In genomic region chr1:227947678-227948492, GRCh38 we compare ENCODE assay signal across 8 cellular contexts. TPM values are rescaled to one million over a fixed set of nuclear protein-coding genes. Genes with fewer than 3 reads are reported as not detected.
DNase-seq lines count a peak whose midpoint lies in the region; ATAC-seq and TF ChIP-seq lines count a peak whose summit lies in the region.

A gene with protein sequence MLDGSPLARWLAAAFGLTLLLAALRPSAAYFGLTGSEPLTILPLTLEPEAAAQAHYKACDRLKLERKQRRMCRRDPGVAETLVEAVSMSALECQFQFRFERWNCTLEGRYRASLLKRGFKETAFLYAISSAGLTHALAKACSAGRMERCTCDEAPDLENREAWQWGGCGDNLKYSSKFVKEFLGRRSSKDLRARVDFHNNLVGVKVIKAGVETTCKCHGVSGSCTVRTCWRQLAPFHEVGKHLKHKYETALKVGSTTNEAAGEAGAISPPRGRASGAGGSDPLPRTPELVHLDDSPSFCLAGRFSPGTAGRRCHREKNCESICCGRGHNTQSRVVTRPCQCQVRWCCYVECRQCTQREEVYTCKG (minus strand): TSS chr1:227947932. CDS start chr1:227947887, 45 bp downstream.

- H3K27ac ChIP-seq in HUES64 (ENCODE audit: low read depth, low read length), result no peak within 1 kb of the TSS

- under 1% methylated on average over 119 of the region's 119 CpGs for WGBS in HUES64

- no peak within 1 kb of the TSS for H3K27ac Mint-ChIP-seq in T-helper 2 cell treated with Interferon-gamma antibody and Interleukin-4, amounts not matched to agents 5 μg/mL and 100 μg/mL, for 36 hours

- H3K4me3 Mint-ChIP-seq in T-helper 2 cell treated with Interferon-gamma antibody and Interleukin-4, amounts not matched to agents 5 μg/mL and 100 μg/mL, for 36 hours, result peak within 1 kb of the TSS; percentile 66

- TF ChIP-seq CTCF in epithelial cell of proximal tubule (conservative IDR thresholded peaks at IDR 0.05; ENCODE audit: low read depth, low read length), result no peak

- peaks cover 5% of the 10 kb centered on the region for H3K4me1 Mint-ChIP-seq in T-helper 2 cell treated with Interferon-gamma antibody and Interleukin-4, amounts not matched to agents 5 μg/mL and 100 μg/mL, for 36 hours (ENCODE audit: low read depth)

- H3K4me1 ChIP-seq in HUES64 (ENCODE audit: insufficient read depth, low read length) (peaks cover 3% of the 10 kb centered on the region; the same call in 1 of the 2 replicates), mucosa of stomach (ENCODE audit: control insufficient read depth, insufficient read depth, low read length) (peaks cover 25% of the 10 kb centered on the region)

- no peak for ATAC-seq in HG02973 (IDR thresholded peaks at IDR 0.05; ENCODE audit: unreplicated experiment)

- H3K27me3 ChIP-seq in HUES64 (ENCODE audit: insufficient read depth, low read length) (peaks cover 31% of the 10 kb centered on the region), mucosa of stomach (ENCODE audit: control insufficient read depth, insufficient read depth, low read length) (peaks cover 29% of the 10 kb centered on the region)

- no peaks in the 10 kb centered on the region for H3K9me3 Mint-ChIP-seq in T-helper 2 cell treated with Interferon-gamma antibody and Interleukin-4, amounts not matched to agents 5 μg/mL and 100 μg/mL, for 36 hours

- H3K27me3 Mint-ChIP-seq in T-helper 2 cell treated with Interferon-gamma antibody and Interleukin-4, amounts not matched to agents 5 μg/mL and 100 μg/mL, for 36 hours (ENCODE audit: low read depth), result peaks cover 32% of the 10 kb centered on the region

- peak; percentile 73 to 80 for DNase-seq in NCI-H2081 (lab: John Stamatoyannopoulos, UW)
- no peak for DNase-seq in NCI-H2081 treated with DMSO at 0.1 percent for 48 hours (lab: John Stamatoyannopoulos, UW)
- no peak for DNase-seq in T-helper 2 cell treated with Interferon-gamma antibody and Interleukin-4, amounts not matched to agents 5 μg/mL and 100 μg/mL, for 36 hours (ENCODE audit: low spot score)
- no peak for DNase-seq in epithelial cell of proximal tubule (ENCODE audit: low read depth)
- no peak for DNase-seq in NCI-H524 treated with DMSO at 0.1 percent for 48 hours (lab: John Stamatoyannopoulos, UW)

- H3K9me3 ChIP-seq in HUES64 (ENCODE audit: insufficient read depth, low read depth, low read length) (no peaks in the 10 kb centered on the region), mucosa of stomach (ENCODE audit: control insufficient read depth, low read length) (no peaks in the 10 kb centered on the region)

- H3K36me3 Mint-ChIP-seq in T-helper 2 cell treated with Interferon-gamma antibody and Interleukin-4, amounts not matched to agents 5 μg/mL and 100 μg/mL, for 36 hours (ENCODE audit: low read depth), result no peaks in the 10 kb centered on the region

- H3K9ac ChIP-seq in HUES64 (ENCODE audit: low read depth, low read length), result peak within 1 kb of the TSS; percentile 62
- peak within 1 kb of the TSS; percentile 41 for H3K9ac ChIP-seq in mucosa of stomach (ENCODE audit: low read length)

- H3K36me3 ChIP-seq in HUES64 (ENCODE audit: insufficient read depth, low read length) (no peaks in the 10 kb centered on the region), mucosa of stomach (ENCODE audit: control insufficient read depth, insufficient read depth, low read length) (no peaks in the 10 kb centered on the region)

- H3K4me3 ChIP-seq in HUES64 (ENCODE audit: low read length), result peak within 1 kb of the TSS; percentile 82
- peak within 1 kb of the TSS; percentile 54 for H3K4me3 ChIP-seq in epithelial cell of proximal tubule (ENCODE audit: low read depth, low read length)
- no peak within 1 kb of the TSS for H3K4me3 ChIP-seq in mucosa of stomach (ENCODE audit: low read length)

RNA-seq across cellular contexts. Expression of the gene that starts here (rescaled TPM):
- 0.75 TPM for polyA plus RNA-seq in HUES64 (2013, experiment 1 of 2)
- polyA plus RNA-seq in HUES64 (2013, experiment 2 of 2), result 0.82 TPM
- total RNA-seq in epithelial cell of proximal tubule, result 2.1 and 2.7 TPM in 2 replicates

Comparison
In these comparisons a context has a peak if more than half of its experiments do, and no peak if none do; other contexts are left out.
1. DNase-seq: peak in NCI-H2081 (2 of 2); none in NCI-H2081 treated with DMSO at 0.1 percent for 48 hours (single experiment), T-helper 2 cell treated with Interferon-gamma antibody and Interleukin-4, amounts not matched to agents 5 μg/mL and 100 μg/mL, for 36 hours (single experiment), epithelial cell of proximal tubule (single experiment) and NCI-H524 treated with DMSO at 0.1 percent for 48 hours (single experiment).